Comparison of ENCODE assay signal across 1 cellular context in the genomic region with DNA sequence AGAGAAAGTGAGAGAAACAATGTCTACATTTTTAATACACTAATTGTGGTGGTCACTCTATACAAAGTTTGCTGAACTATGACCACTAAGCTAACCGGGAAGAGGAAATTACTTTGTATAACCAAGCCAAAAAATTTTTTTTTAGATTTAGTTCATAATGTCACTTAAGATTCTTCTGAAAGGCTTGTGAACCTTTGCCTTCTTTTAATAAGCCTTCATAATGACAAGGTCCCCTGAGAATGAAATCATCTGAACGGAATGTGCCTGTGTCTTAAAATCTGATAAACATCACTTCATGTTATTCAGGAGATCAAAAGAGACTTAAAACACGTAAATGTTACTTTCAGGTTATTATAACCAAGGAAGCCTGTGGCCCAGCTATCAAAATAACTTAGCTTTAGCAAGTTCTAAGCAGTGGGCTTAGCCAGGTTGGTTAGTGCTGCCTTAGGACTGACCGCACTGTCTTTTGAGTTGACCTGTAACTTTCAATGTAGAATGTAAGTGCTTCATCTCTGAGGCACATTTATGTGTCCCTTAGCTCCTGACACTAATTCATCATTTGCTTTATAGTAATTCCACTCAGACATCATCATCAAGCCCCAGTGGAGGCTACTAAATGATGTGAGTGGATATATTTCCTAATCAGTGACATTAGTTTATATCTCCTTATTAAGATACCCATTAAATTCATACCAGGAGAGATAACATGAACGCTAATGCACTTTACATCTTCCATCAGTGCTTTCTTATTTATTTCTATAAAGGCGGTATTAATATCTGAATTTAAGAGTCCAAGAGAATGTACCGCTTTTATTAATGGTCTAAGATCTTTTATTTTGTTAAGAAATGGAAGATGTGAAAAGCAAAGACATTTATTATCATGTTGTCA.
TF ChIP-seq lines count a peak whose summit lies in the region.

No MANE protein-coding gene starts in this region.

TF ChIP-seq in HEK293, 187 proteins besides CTCF, POLR2A, EP300 and RAD21 (continued from another document):
- TF ChIP-seq ZNF701 (tag by site-specific recombination; IDR thresholded peaks at IDR 0.05), result no peak
- TF ChIP-seq ZNF266 (tag by site-specific recombination; IDR thresholded peaks at IDR 0.05; ENCODE audit: low read depth), result no peak
- TF ChIP-seq ZNF48 (tag by site-specific recombination; IDR thresholded peaks at IDR 0.05), result no peak
